Comparison of ENCODE assay signal across 14 cellular contexts in genomic region chr15:60373327-60373726, GRCh38. TPM values are rescaled to one million over a fixed set of nuclear protein-coding genes. Genes with fewer than 3 reads are reported as not detected.
DNase-seq lines count a peak whose midpoint lies in the region; ATAC-seq and TF ChIP-seq lines count a peak whose summit lies in the region.
"Had no signal": no experiment of that assay in that cellular context is flagged by ENCODE, and none has a peak within 500 bp of the region (broad histone marks: within the 10 kb centered on the region; RNA-seq: fewer than 3 reads in every experiment).

No MANE protein-coding gene starts in this region.

- no peak overlapping the region for H3K4me3 ChIP-seq in adrenal gland
- H3K4me3 ChIP-seq in suprapubic skin = no peak overlapping the region

- no peak overlapping the region for H3K4me3 Mint-ChIP-seq in memory B cell
- H3K4me3 Mint-ChIP-seq in naive thymus-derived CD8-positive, alpha-beta T cell = no peak overlapping the region

- peak overlapping the region; percentile 15 for H3K27ac Mint-ChIP-seq in memory B cell
- H3K27ac Mint-ChIP-seq in naive thymus-derived CD8-positive, alpha-beta T cell = no peak overlapping the region

- H3K9me3 ChIP-seq in adrenal gland (replicated peaks in 1 of 3) (no peaks in the 10 kb centered on the region), suprapubic skin (no peaks in the 10 kb centered on the region)

- peaks cover 0 to 34% of the 10 kb centered on the region in 2 donors for H3K36me3 ChIP-seq in adrenal gland (replicated peaks in 1 of 2)
- peaks cover 30% of the 10 kb centered on the region for H3K36me3 ChIP-seq in suprapubic skin

- no peaks in the 10 kb centered on the region for H3K27me3 Mint-ChIP-seq in memory B cell
- H3K27me3 Mint-ChIP-seq in naive thymus-derived CD8-positive, alpha-beta T cell = peaks cover 0 to 4% (median 0%) of the 10 kb centered on the region in 5 donors

- intact Hi-C loops in adrenal gland (cut with DNase I) = no loop called here

- peaks cover 38 to 58% of the 10 kb centered on the region in 2 donors for H3K4me1 ChIP-seq in adrenal gland (replicated peaks in 1 of 2)
- peaks cover 96% of the 10 kb centered on the region for H3K4me1 ChIP-seq in suprapubic skin

- ATAC-seq in memory B cell (ENCODE audit: low read depth) (no peak), GM18519 (IDR thresholded peaks at IDR 0.05; ENCODE audit: low FRiP score, unreplicated experiment) (no peak)
- ATAC-seq in naive thymus-derived CD8-positive, alpha-beta T cell = no peak

- no peaks in the 10 kb centered on the region for H3K9me3 Mint-ChIP-seq in memory B cell
- H3K9me3 Mint-ChIP-seq in naive thymus-derived CD8-positive, alpha-beta T cell = no peaks in the 10 kb centered on the region

- WGBS in adrenal gland, 4 donors = 90 to 97% (median 93%) methylated on average over 3 of the region's 3 CpGs
- 89% methylated on average over 2 of the region's 3 CpGs for WGBS in suprapubic skin

- TF ChIP-seq EP300 in suprapubic skin (IDR thresholded peaks at IDR 0.05) = no peak

- H3K27ac ChIP-seq in adrenal gland (peak overlapping the region; percentile 45 to 85 (median 82)), suprapubic skin (peak overlapping the region; percentile 81)

- peaks cover 26% of the 10 kb centered on the region for H3K36me3 Mint-ChIP-seq in memory B cell
- H3K36me3 Mint-ChIP-seq in naive thymus-derived CD8-positive, alpha-beta T cell = peaks cover 0 to 3% (median 2%) of the 10 kb centered on the region in 3 donors

- H3K4me1 Mint-ChIP-seq in memory B cell = peaks cover 3% of the 10 kb centered on the region
- no peaks in the 10 kb centered on the region for H3K4me1 Mint-ChIP-seq in naive thymus-derived CD8-positive, alpha-beta T cell

- TF ChIP-seq POLR2A in adrenal gland (IDR thresholded peaks at IDR 0.05) (no peak), suprapubic skin (IDR thresholded peaks at IDR 0.05) (no peak)

- H3K27me3 ChIP-seq in adrenal gland = no peaks in the 10 kb centered on the region
- H3K27me3 ChIP-seq in suprapubic skin = no peaks in the 10 kb centered on the region

- DNase-seq in DMS 273 (lab: John Stamatoyannopoulos, UW; ENCODE audit: unreplicated experiment) = peak; percentile 24
- DNase-seq in DMS 273 treated with DMSO at 0.1 percent for 48 hours (lab: John Stamatoyannopoulos, UW) = no peak
- no peak for DNase-seq in adrenal gland
- DNase-seq in memory B cell (ENCODE audit: low spot score in 2 of 2) = no peak
- DNase-seq in suprapubic skin (ENCODE audit: low spot score in 2 of 2) = no peak
- no peak for DNase-seq in stimulated activated naive CD4-positive, alpha-beta T cell (lab: John Stamatoyannopoulos, UW)
- DNase-seq in naive thymus-derived CD8-positive, alpha-beta T cell = no peak
- DNase-seq: 8988T; activated CD4-positive, alpha-beta T cell treated with anti-CD3 and anti-CD28 coated beads for 4 hours; Kasumi-1; kidney glomerular epithelial cell; NCI-H2227 treated with DMSO at 0.1 percent for 48 hours; SIG-M5 had no signal

- TF ChIP-seq CTCF in adrenal gland (IDR thresholded peaks at IDR 0.05) = no peak
- TF ChIP-seq CTCF in suprapubic skin (IDR thresholded peaks at IDR 0.05) = no peak

- POLR2A ChIA-PET in naive thymus-derived CD8-positive, alpha-beta T cell (lab: Charles Lee) = no interaction called here

RNA-seq across cellular contexts. Expression of gene ANXA2, which starts 24.5 kb away (rescaled TPM):
- 100 to 1,000 TPM; 335 to 733 (median 482) TPM for total RNA-seq in adrenal gland
- polyA plus RNA-seq in adrenal gland = 1,000 to 10,000 TPM in 1 of 3 donors, 100 to 1,000 TPM in 2; 314 to 1,002 (median 476) TPM
- total RNA-seq in suprapubic skin = 1,000 to 10,000 TPM; 1,379 to 1,734 (median 1,554) TPM
- total RNA-seq in naive thymus-derived CD8-positive, alpha-beta T cell = 10 to 100 TPM; 19.7 to 19.8 TPM
- 100 to 1,000 TPM in 1 of 3 donors, 10 to 100 TPM in 2; 12.2 to 159 (median 22.9) TPM for polyA plus RNA-seq in naive thymus-derived CD8-positive, alpha-beta T cell

Comparison
In these comparisons a context has a peak if more than half of its experiments do, and no peak if none do; other contexts are left out.
1. RNA of gene ANXA2, which starts 24.5 kb away (total RNA-seq): 1,379 to 1,734 TPM in suprapubic skin and 335 to 733 TPM in adrenal gland; 19.7 to 19.8 TPM in naive thymus-derived CD8-positive, alpha-beta T cell; every median in the first group is over 10 times any median in the second.